Comparison of ENCODE assay signal across 12 cellular contexts in genomic region chr21:38597436-38597835, GRCh38.
"Had no signal": no experiment of that assay in that cellular context is flagged by ENCODE, and none has a peak within 500 bp of the region (broad histone marks: within the 10 kb centered on the region; RNA-seq: fewer than 3 reads in every experiment).

No MANE protein-coding gene starts in this region.

- H3K36me3 ChIP-seq: gastroesophageal sphincter, ovary, sigmoid colon had no signal

- H3K36me3 Mint-ChIP-seq: activated CD4-positive, alpha-beta memory T cell treated with anti-CD3 and anti-CD28 coated beads for 36 hours; activated naive CD8-positive, alpha-beta T cell treated with anti-CD3 and anti-CD28 coated beads for 36 hours had no signal

- DNase-seq: activated CD4-positive, alpha-beta memory T cell treated with anti-CD3 and anti-CD28 coated beads for 36 hours; activated CD4-positive, alpha-beta T cell treated with anti-CD3 and anti-CD28 coated beads for 1 hour; activated gamma-delta T cell; activated naive CD8-positive, alpha-beta T cell treated with anti-CD3 and anti-CD28 coated beads for 36 hours; activated T-cell treated with anti-CD3 and anti-CD28 coated beads, Interleukin-2, amount 50 U/mL, for 4 hours; ovary; sigmoid colon; stimulated activated CD4-positive, alpha-beta T cell treated with anti-CD3 and anti-CD28 coated beads, Interleukin-4, amount 100 ng/mL, for 24 hours; stimulated activated naive CD8-positive, alpha-beta T cell treated with anti-CD3 and anti-CD28 coated beads, Interleukin-15, amount 100 ng/mL, for 72 hours; testis had no signal

- H3K9me3 ChIP-seq: gastroesophageal sphincter, ovary, sigmoid colon, testis had no signal

- H3K27ac ChIP-seq: gastroesophageal sphincter, ovary, sigmoid colon, testis had no signal

- H3K4me3 ChIP-seq: gastroesophageal sphincter, ovary, sigmoid colon, testis had no signal

- H3K4me1 Mint-ChIP-seq: activated naive CD8-positive, alpha-beta T cell treated with anti-CD3 and anti-CD28 coated beads for 36 hours; neural crest cell; stimulated activated naive CD8-positive, alpha-beta T cell treated with anti-CD3 and anti-CD28 coated beads, Interleukin-15, amount 100 ng/mL, for 72 hours had no signal

- H3K27me3 ChIP-seq: ovary, testis had no signal

- H3K4me1 ChIP-seq: gastroesophageal sphincter, sigmoid colon, testis had no signal

- H3K9me3 Mint-ChIP-seq: activated CD4-positive, alpha-beta memory T cell treated with anti-CD3 and anti-CD28 coated beads for 36 hours; activated naive CD8-positive, alpha-beta T cell treated with anti-CD3 and anti-CD28 coated beads for 36 hours; activated T-cell treated with anti-CD3 and anti-CD28 coated beads, Interleukin-2, amount 50 U/mL, for 4 hours; neural crest cell; stimulated activated naive CD8-positive, alpha-beta T cell treated with anti-CD3 and anti-CD28 coated beads, Interleukin-15, amount 100 ng/mL, for 72 hours had no signal

- ATAC-seq: activated T-cell treated with anti-CD3 and anti-CD28 coated beads, Interleukin-2, amount 50 U/mL, for 4 hours; gastroesophageal sphincter; stimulated activated naive CD8-positive, alpha-beta T cell treated with anti-CD3 and anti-CD28 coated beads, Interleukin-15, amount 100 ng/mL, for 72 hours had no signal

- H3K4me3 Mint-ChIP-seq: activated CD4-positive, alpha-beta memory T cell treated with anti-CD3 and anti-CD28 coated beads for 36 hours; activated naive CD8-positive, alpha-beta T cell treated with anti-CD3 and anti-CD28 coated beads for 36 hours; activated T-cell treated with anti-CD3 and anti-CD28 coated beads, Interleukin-2, amount 50 U/mL, for 4 hours; neural crest cell; stimulated activated naive CD8-positive, alpha-beta T cell treated with anti-CD3 and anti-CD28 coated beads, Interleukin-15, amount 100 ng/mL, for 72 hours had no signal

- H3K27ac Mint-ChIP-seq: activated CD4-positive, alpha-beta memory T cell treated with anti-CD3 and anti-CD28 coated beads for 36 hours; activated naive CD8-positive, alpha-beta T cell treated with anti-CD3 and anti-CD28 coated beads for 36 hours; stimulated activated naive CD8-positive, alpha-beta T cell treated with anti-CD3 and anti-CD28 coated beads, Interleukin-15, amount 100 ng/mL, for 72 hours had no signal
